Comparison of ENCODE assay signal across 8 cellular contexts in genomic region chr3:53114011-53114400, GRCh38. TPM values are rescaled to one million over a fixed set of nuclear protein-coding genes. Genes with fewer than 3 reads are reported as not detected.
DNase-seq lines count a peak whose midpoint lies in the region; ATAC-seq and TF ChIP-seq lines count a peak whose summit lies in the region.

No MANE protein-coding gene starts in this region.

- WGBS in body of pancreas, 2 donors: 4 to 5% methylated on average over 5 of the region's 5 CpGs
- WGBS in iPS DF 6.9 (ENCODE audit: insufficient coverage, insufficient read length): no CpG with 5 or more reads among the region's 5 CpGs
- WGBS in smooth muscle cell (ENCODE audit: low lambda C conversion rate): 4% methylated on average over 5 of the region's 5 CpGs

- H3K9ac ChIP-seq in DND-41 (ENCODE audit: low read depth, low read length) (no peak overlapping the region), smooth muscle cell (ENCODE audit: low read depth) (no peak overlapping the region)

- no peak for TF ChIP-seq POLR2A in body of pancreas (IDR thresholded peaks at IDR 0.05)

- H3F3A ChIP-seq in smooth muscle cell (ENCODE audit: low read depth): no peaks in the 10 kb centered on the region

- no peak overlapping the region for H3K4me3 ChIP-seq in DND-41 (ENCODE audit: low read depth in 1 of 2, low read length in 2 of 2)
- no peak overlapping the region for H3K4me3 ChIP-seq in body of pancreas
- no peak overlapping the region for H3K4me3 ChIP-seq in iPS DF 6.9 (ENCODE audit: low read length)
- no peak overlapping the region for H3K4me3 ChIP-seq in smooth muscle cell

- H2AFZ ChIP-seq in DND-41 (ENCODE audit: low read depth, low read length) (peak overlapping the region; percentile 51), smooth muscle cell (ENCODE audit: low read depth) (no peak overlapping the region)

- DNase-seq in DND-41 (peak; percentile 83), HCEC 1CT (peak; percentile 70), NCI-H1930 (lab: John Stamatoyannopoulos, UW) (peak; percentile 36 to 47), UCSD-AML1 (lab: John Stamatoyannopoulos, UW; ENCODE audit: unreplicated experiment) (peak; percentile 68), body of pancreas (peak; percentile 84 to 86 (median 86)), iPS DF 6.9 (ENCODE audit: low read depth, low spot score) (peak; percentile 73), smooth muscle cell (lab: John Stamatoyannopoulos, UW; ENCODE audit: unreplicated experiment) (peak; percentile 35)

- intact Hi-C loops in body of pancreas (cut with DNase I): loop anchor here (5.0 kb wide), 1 partner anchor 83 kb away; no protein-coding TSS in a partner anchor

- H3K27ac ChIP-seq in DND-41 (ENCODE audit: low read length): no peak overlapping the region
- H3K27ac ChIP-seq in body of pancreas: no peak overlapping the region
- H3K27ac ChIP-seq in iPS DF 6.9 (ENCODE audit: low read length): no peak overlapping the region
- H3K27ac ChIP-seq in smooth muscle cell (ENCODE audit: low read depth): no peak overlapping the region

- H3K27me3 ChIP-seq in DND-41 (ENCODE audit: insufficient read depth, low read length, poor library complexity) (no peaks in the 10 kb centered on the region), body of pancreas (no peaks in the 10 kb centered on the region), iPS DF 6.9 (ENCODE audit: control insufficient read depth, insufficient read depth, low read length) (no peaks in the 10 kb centered on the region), smooth muscle cell (ENCODE audit: low read depth) (no peaks in the 10 kb centered on the region)

- ATAC-seq in DND-41 (ENCODE audit: insufficient read depth, low read depth) (peak; percentile 84), body of pancreas (peak; percentile 89), GM18873 (IDR thresholded peaks at IDR 0.05; ENCODE audit: low FRiP score, unreplicated experiment) (no peak)

- H3K4me2 ChIP-seq in DND-41 (ENCODE audit: insufficient read depth, low read length) (no peak overlapping the region), smooth muscle cell (no peak overlapping the region)

- TF ChIP-seq CTCF in DND-41 (IDR thresholded peaks at IDR 0.05; ENCODE audit: borderline replicate concordance, extremely low read depth, low read length, poor library complexity, severe bottlenecking) (peak; percentile 98), body of pancreas (IDR thresholded peaks at IDR 0.05) (peak; percentile 82 to 94 (median 92)), smooth muscle cell (IDR thresholded peaks at IDR 0.05; ENCODE audit: borderline replicate concordance, insufficient read depth, poor library complexity, severe bottlenecking) (peak; percentile 90)

- H3K9me3 ChIP-seq in DND-41 (ENCODE audit: insufficient read depth, low read length, severe bottlenecking) (no peaks in the 10 kb centered on the region), body of pancreas (no peaks in the 10 kb centered on the region), iPS DF 6.9 (ENCODE audit: control insufficient read depth, insufficient read depth, low read length) (no peaks in the 10 kb centered on the region), smooth muscle cell (replicated peaks; ENCODE audit: low read depth) (no peaks in the 10 kb centered on the region)

- H3K36me3 ChIP-seq in DND-41 (ENCODE audit: insufficient read depth, low read length): peaks cover 67% of the 10 kb centered on the region
- H3K36me3 ChIP-seq in body of pancreas (replicated peaks in 1 of 2; ENCODE audit: insufficient read depth in 1 of 2, low read depth in 2 of 2): peaks cover 0 to 13% of the 10 kb centered on the region in 2 donors
- peaks cover 2% of the 10 kb centered on the region; the same call in 1 of the 2 replicates for H3K36me3 ChIP-seq in iPS DF 6.9 (ENCODE audit: control insufficient read depth, insufficient read depth, low read length)
- H3K36me3 ChIP-seq in smooth muscle cell (ENCODE audit: low read depth): peaks cover 6% of the 10 kb centered on the region

- H3K79me2 ChIP-seq in DND-41 (ENCODE audit: insufficient read depth, low read length) (no peaks in the 10 kb centered on the region), smooth muscle cell (ENCODE audit: low read depth) (no peaks in the 10 kb centered on the region)

- H3K4me1 ChIP-seq in DND-41 (ENCODE audit: insufficient read depth, low read length) (peaks cover 14% of the 10 kb centered on the region), body of pancreas (peaks cover 18% of the 10 kb centered on the region), iPS DF 6.9 (ENCODE audit: control insufficient read depth, insufficient read depth, low read length) (no peaks in the 10 kb centered on the region), smooth muscle cell (ENCODE audit: low read depth) (no peaks in the 10 kb centered on the region)

- H4K20me1 ChIP-seq in DND-41 (ENCODE audit: insufficient read depth, low read length): peaks cover 3% of the 10 kb centered on the region; the same call in 1 of the 2 replicates
- peaks cover 5% of the 10 kb centered on the region for H4K20me1 ChIP-seq in smooth muscle cell (ENCODE audit: low read depth)

RNA-seq across cellular contexts. Expression of gene RFT1, which starts 16.2 kb away (rescaled TPM):
- total RNA-seq in body of pancreas (10 to 100 TPM; 10.6 to 19.8 TPM), smooth muscle cell (13.3 and 16.4 TPM in 2 replicates)
- 25.7 and 30.1 TPM in 2 replicates for polyA plus RNA-seq in smooth muscle cell

RNA-seq across cellular contexts. Expression of gene PRKCD, which starts 47.0 kb away (rescaled TPM):
- total RNA-seq in body of pancreas (10 to 100 TPM; 15.5 to 16.9 TPM), smooth muscle cell (6.1 and 6.5 TPM in 2 replicates)
- 21.3 and 22.5 TPM in 2 replicates for polyA plus RNA-seq in smooth muscle cell

Comparison
In these comparisons a context has a peak if more than half of its experiments do, and no peak if none do; other contexts are left out.
1. DNase-seq: peak in every context shown above with its lines; median percentile 86 in body of pancreas; 83 in DND-41; 73 in iPS DF 6.9; 70 in HCEC 1CT; 68 in UCSD-AML1; 42 in NCI-H1930; 35 in smooth muscle cell.